In the genomic region with DNA sequence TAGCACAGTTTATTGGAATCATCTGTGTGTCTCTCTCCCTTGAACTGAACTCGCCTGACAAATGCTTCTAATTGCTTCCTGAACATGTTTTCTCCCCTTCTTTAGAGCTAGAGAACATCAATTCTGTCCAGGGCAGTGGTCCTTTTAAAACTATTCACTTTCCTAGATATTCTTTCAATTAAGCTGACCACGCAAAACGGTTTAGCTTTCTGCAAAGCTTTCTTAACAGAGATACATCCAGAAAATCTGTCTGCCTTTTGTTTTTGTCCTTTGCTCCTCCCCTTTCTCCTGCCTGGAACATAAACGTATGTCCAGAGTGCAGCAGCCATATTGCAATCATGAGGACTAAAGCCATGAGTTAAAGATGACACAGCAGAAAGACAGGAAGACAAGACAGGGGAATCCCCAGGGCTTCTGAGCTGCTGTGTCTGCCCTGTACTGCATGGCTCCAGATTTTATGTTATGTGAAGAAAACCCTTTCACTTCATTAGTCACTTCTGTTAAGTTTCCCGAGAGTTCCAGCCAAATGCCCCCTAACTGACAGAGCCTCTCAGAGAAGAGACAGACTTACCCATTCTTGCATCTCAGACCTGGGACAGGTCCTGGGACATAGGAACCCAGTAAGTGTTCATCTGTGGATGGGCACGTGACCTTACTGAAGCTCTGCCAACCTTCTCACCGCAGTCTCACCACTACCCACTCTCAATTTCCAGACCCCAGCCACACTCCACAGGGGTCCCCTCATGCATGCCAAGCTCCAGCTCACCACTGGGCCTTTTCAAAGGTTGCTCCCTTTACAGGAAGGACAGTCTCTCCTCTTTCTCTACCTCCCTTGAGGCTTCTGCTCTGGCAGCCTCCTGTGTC, we compare ENCODE assay signal across 1 cellular context.
TF ChIP-seq lines count a peak whose summit lies in the region.

No MANE protein-coding gene starts in this region.

TF ChIP-seq in SK-N-SH, 30 proteins besides CTCF, POLR2A, EP300 and RAD21 (continued from another document):
- TF ChIP-seq, protein P1, sequence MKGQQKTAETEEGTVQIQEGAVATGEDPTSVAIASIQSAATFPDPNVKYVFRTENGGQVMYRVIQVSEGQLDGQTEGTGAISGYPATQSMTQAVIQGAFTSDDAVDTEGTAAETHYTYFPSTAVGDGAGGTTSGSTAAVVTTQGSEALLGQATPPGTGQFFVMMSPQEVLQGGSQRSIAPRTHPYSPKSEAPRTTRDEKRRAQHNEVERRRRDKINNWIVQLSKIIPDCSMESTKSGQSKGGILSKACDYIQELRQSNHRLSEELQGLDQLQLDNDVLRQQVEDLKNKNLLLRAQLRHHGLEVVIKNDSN (IDR thresholded peaks at IDR 0.05; ENCODE audit: borderline replicate concordance, low read depth): no peak
- TF ChIP-seq RCOR1 (IDR thresholded peaks at IDR 0.05; ENCODE audit: low read length): no peak
- no peak for TF ChIP-seq RFX5 (IDR thresholded peaks at IDR 0.05; ENCODE audit: low read length)
- TF ChIP-seq SIN3A (IDR thresholded peaks at IDR 0.05; ENCODE audit: borderline replicate concordance, low read depth, low read length): no peak
- TF ChIP-seq, protein P2, sequence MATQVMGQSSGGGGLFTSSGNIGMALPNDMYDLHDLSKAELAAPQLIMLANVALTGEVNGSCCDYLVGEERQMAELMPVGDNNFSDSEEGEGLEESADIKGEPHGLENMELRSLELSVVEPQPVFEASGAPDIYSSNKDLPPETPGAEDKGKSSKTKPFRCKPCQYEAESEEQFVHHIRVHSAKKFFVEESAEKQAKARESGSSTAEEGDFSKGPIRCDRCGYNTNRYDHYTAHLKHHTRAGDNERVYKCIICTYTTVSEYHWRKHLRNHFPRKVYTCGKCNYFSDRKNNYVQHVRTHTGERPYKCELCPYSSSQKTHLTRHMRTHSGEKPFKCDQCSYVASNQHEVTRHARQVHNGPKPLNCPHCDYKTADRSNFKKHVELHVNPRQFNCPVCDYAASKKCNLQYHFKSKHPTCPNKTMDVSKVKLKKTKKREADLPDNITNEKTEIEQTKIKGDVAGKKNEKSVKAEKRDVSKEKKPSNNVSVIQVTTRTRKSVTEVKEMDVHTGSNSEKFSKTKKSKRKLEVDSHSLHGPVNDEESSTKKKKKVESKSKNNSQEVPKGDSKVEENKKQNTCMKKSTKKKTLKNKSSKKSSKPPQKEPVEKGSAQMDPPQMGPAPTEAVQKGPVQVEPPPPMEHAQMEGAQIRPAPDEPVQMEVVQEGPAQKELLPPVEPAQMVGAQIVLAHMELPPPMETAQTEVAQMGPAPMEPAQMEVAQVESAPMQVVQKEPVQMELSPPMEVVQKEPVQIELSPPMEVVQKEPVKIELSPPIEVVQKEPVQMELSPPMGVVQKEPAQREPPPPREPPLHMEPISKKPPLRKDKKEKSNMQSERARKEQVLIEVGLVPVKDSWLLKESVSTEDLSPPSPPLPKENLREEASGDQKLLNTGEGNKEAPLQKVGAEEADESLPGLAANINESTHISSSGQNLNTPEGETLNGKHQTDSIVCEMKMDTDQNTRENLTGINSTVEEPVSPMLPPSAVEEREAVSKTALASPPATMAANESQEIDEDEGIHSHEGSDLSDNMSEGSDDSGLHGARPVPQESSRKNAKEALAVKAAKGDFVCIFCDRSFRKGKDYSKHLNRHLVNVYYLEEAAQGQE (IDR thresholded peaks at IDR 0.05; ENCODE audit: low read depth, low read length): no peak
- no peak for TF ChIP-seq NFIC (IDR thresholded peaks at IDR 0.05; ENCODE audit: borderline replicate concordance)
- no peak for TF ChIP-seq TEAD4 (IDR thresholded peaks at IDR 0.05; ENCODE audit: borderline replicate concordance, insufficient read depth)
